8 cellular contexts compared by ENCODE assay signal in the genomic region with DNA sequence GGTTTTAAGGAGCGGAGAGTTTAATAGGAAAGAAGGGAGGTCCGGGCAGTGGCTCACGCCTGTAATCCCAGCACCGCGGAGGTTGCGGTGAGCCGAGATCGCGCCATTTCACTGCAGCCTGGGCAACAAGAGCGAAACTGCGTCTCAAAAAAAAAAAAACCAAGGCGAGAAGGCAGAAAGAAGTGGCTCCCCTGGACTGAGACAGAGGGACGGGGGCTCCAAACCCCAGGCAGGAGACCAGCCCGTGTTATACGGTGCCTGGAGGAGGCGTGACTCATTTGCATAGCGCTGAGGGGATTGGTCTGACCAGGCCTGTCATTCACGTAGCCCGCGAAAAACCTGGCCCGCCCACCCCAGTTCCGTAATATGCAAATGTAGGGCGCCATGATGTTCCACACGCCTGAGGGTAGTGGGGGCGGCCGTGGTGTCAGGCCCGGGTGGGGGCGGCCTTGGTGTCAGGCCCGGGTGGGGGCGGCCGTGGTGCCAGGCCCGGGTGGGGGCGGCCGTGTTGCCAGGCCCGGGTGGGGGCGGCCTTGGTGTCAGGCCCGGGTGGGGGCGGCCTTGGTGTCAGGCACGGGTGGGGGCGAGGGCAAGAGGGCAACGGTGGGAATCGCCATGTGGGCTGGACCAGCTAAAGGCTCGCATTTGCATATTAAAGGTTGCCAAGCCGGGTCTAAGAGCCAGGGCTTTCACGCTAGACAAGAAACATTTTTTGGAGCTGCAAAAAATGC. TPM values are rescaled to one million over a fixed set of nuclear protein-coding genes. Genes with fewer than 3 reads are reported as not detected.
DNase-seq lines count a peak whose midpoint lies in the region; ATAC-seq and TF ChIP-seq lines count a peak whose summit lies in the region.

No MANE protein-coding gene starts in this region.

- H2BK12ac ChIP-seq in mesenchymal stem cell (ENCODE audit: low read length in 2 of 2) = no peak overlapping the region

- H3K9ac ChIP-seq in duodenal mucosa (ENCODE audit: low read depth in 1 of 2, low read length in 2 of 2) (peak overlapping the region; percentile 6 to 77), mesenchymal stem cell (ENCODE audit: low read length) (peak overlapping the region; percentile 75)

- H3K36me3 ChIP-seq in duodenal mucosa (ENCODE audit: control insufficient read depth in 1 of 2, insufficient read depth in 2 of 2, low read length in 2 of 2) (peaks cover 4 to 19% of the 10 kb centered on the region in 2 donors), mesenchymal stem cell (ENCODE audit: control insufficient read depth in 1 of 2, insufficient read depth in 2 of 2, low read depth in 1 of 2, low read length in 2 of 2) (peaks cover 17 to 27% of the 10 kb centered on the region in 2 experiments)

- H2BK15ac ChIP-seq in mesenchymal stem cell (ENCODE audit: low read depth, poor library complexity, severe bottlenecking) = no peak overlapping the region

- no peak for TF ChIP-seq CTCF in 22Rv1 (IDR thresholded peaks at IDR 0.05)

- H3K4me1 ChIP-seq in duodenal mucosa (ENCODE audit: control insufficient read depth in 1 of 2, insufficient read depth in 2 of 2, low read length in 2 of 2) = peaks cover 0 to 5% of the 10 kb centered on the region in 2 donors
- H3K4me1 ChIP-seq in mesenchymal stem cell (ENCODE audit: control insufficient read depth, insufficient read depth, low read depth, low read length) = peaks cover 13% of the 10 kb centered on the region

- H4K8ac ChIP-seq in mesenchymal stem cell (ENCODE audit: low read length) = no peak overlapping the region

- H2BK5ac ChIP-seq in mesenchymal stem cell (ENCODE audit: low read depth, low read length, poor library complexity, severe bottlenecking) = no peak overlapping the region

- WGBS in mesenchymal stem cell = 11% methylated on average over 39 of the region's 45 CpGs

- H3K79me1 ChIP-seq in mesenchymal stem cell (replicated peaks; ENCODE audit: low read length, poor library complexity, severe bottlenecking) = peaks cover 12% of the 10 kb centered on the region

- H2AFZ ChIP-seq in mesenchymal stem cell (ENCODE audit: low read depth, low read length) = no peak overlapping the region

- no peak overlapping the region for H3K4ac ChIP-seq in mesenchymal stem cell (ENCODE audit: low read depth in 1 of 2, low read length in 2 of 2)

- no peak overlapping the region for H2BK120ac ChIP-seq in mesenchymal stem cell (ENCODE audit: low read depth, low read length)

- H3K27ac ChIP-seq in 22Rv1 = peak overlapping the region; percentile 84
- no peak overlapping the region for H3K27ac ChIP-seq in duodenal mucosa (ENCODE audit: low read depth, low read length)
- H3K27ac ChIP-seq in mesenchymal stem cell (ENCODE audit: low read length, poor library complexity, severe bottlenecking) = no peak overlapping the region

- no peaks in the 10 kb centered on the region for H3K27me3 ChIP-seq in duodenal mucosa (ENCODE audit: control insufficient read depth in 1 of 2, insufficient read depth in 2 of 2, low read length in 2 of 2)
- no peaks in the 10 kb centered on the region for H3K27me3 ChIP-seq in mesenchymal stem cell (ENCODE audit: control insufficient read depth in 1 of 2, insufficient read depth in 1 of 2, low read length in 2 of 2)

- H4K91ac ChIP-seq in mesenchymal stem cell (ENCODE audit: low read length) = no peak overlapping the region

- peak; percentile 100 for ATAC-seq in GM19023 (IDR thresholded peaks at IDR 0.05; ENCODE audit: unreplicated experiment)
- ATAC-seq in HG03280 (IDR thresholded peaks at IDR 0.05; ENCODE audit: unreplicated experiment) = peak; percentile 99

- DNase-seq in activated CD4-positive, alpha-beta T cell treated with anti-CD3 and anti-CD28 coated beads for 1 hour = peak; percentile 81
- DNase-seq in mesenchymal stem cell (peak; percentile 90), NCI-H2081 (lab: John Stamatoyannopoulos, UW) (no peak)
- DNase-seq in stimulated activated CD8-positive, alpha-beta memory T cell treated with anti-CD3 and anti-CD28 coated beads, Interleukin-15, amount 100 ng/mL, for 1 hour (ENCODE audit: low read depth) = peak; percentile 85

- H3K9me3 ChIP-seq in duodenal mucosa (ENCODE audit: control insufficient read depth in 1 of 2, low read length in 2 of 2) (no peaks in the 10 kb centered on the region), mesenchymal stem cell (ENCODE audit: control insufficient read depth, low read length) (no peaks in the 10 kb centered on the region)

- no peak overlapping the region for H2AK5ac ChIP-seq in mesenchymal stem cell (ENCODE audit: low read length, severe bottlenecking)

- H3K14ac ChIP-seq in mesenchymal stem cell (ENCODE audit: low read length in 2 of 2) = no peak overlapping the region

- no peak overlapping the region for H3K18ac ChIP-seq in mesenchymal stem cell (ENCODE audit: low read depth in 1 of 2, low read length in 2 of 2)

- H3K4me2 ChIP-seq in mesenchymal stem cell (ENCODE audit: low read length, poor library complexity, severe bottlenecking) = peak overlapping the region; percentile 77

- H3K4me3 ChIP-seq in duodenal mucosa (ENCODE audit: low read depth in 1 of 2, low read length in 2 of 2) = peak overlapping the region; percentile 77 to 85
- peak overlapping the region; percentile 48 to 82 for H3K4me3 ChIP-seq in mesenchymal stem cell (ENCODE audit: insufficient read depth in 1 of 2, low read depth in 1 of 2, low read length in 2 of 2)

- H3K23ac ChIP-seq in mesenchymal stem cell (ENCODE audit: low read length in 2 of 2) = no peak overlapping the region

RNA-seq across cellular contexts. Expression of gene PLCXD1, which starts 2.1 kb away (rescaled TPM):
- polyA plus RNA-seq in mesenchymal stem cell (2013, experiment 1 of 2) = 15.8 TPM
- polyA plus RNA-seq in mesenchymal stem cell (2013, experiment 2 of 2) = 14.5 TPM

RNA-seq across cellular contexts. Expression of gene GTPBP6, which starts 35.3 kb away (rescaled TPM):
- 29.7 TPM for polyA plus RNA-seq in mesenchymal stem cell (2013, experiment 1 of 2)
- polyA plus RNA-seq in mesenchymal stem cell (2013, experiment 2 of 2) = 29.8 TPM

Comparison
In these comparisons a context has a peak if more than half of its experiments do, and no peak if none do; other contexts are left out.
1. DNase-seq: peak in activated CD4-positive, alpha-beta T cell treated with anti-CD3 and anti-CD28 coated beads for 1 hour (single experiment), mesenchymal stem cell (single experiment) and stimulated activated CD8-positive, alpha-beta memory T cell treated with anti-CD3 and anti-CD28 coated beads, Interleukin-15, amount 100 ng/mL, for 1 hour (single experiment); none in NCI-H2081 (0 of 2).